1 cellular context compared by ENCODE assay signal in the genomic region with DNA sequence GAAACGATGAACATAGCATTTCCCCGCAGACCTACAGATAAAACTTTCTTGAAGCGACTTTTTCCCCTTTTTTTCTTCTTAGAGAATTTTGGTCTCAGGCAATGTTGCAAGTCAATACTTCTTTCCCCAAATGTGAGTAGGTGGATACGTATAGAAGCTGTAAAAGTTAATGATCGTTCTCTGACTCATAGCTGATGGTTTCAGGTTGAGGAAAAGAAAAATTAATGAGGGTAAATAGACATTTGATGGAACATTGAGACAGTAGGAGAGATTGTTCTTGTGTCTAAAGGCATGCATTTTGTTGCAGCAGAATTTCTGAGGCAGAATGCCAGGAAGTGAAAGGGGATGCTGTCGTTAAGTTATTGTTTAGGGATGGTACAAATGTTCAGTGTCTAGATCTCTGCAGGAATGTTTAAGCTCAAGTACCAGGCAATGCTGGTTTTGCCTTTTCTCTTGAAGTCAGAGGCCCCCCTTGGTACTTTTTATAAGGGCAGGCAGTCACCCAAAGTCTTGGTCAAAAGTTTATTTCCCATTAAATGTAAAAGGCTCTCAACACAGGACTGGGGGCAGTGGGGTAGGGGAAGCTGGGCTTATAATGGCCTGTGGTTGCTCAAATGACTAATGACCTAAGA.
TF ChIP-seq lines count a peak whose summit lies in the region.

No MANE protein-coding gene starts in this region.

TF ChIP-seq in H1, 55 proteins besides CTCF, POLR2A, EP300 and RAD21:
- TF ChIP-seq TEAD4 (IDR thresholded peaks at IDR 0.05; ENCODE audit: low read depth, low read length) = no peak
- TF ChIP-seq CHD1 (IDR thresholded peaks at IDR 0.05; ENCODE audit: low read depth, low read length) = no peak
- no peak for TF ChIP-seq BACH1 (IDR thresholded peaks at IDR 0.05; ENCODE audit: low read length)
- TF ChIP-seq MAFK (IDR thresholded peaks at IDR 0.05; ENCODE audit: low read depth, low read length) = no peak
- no peak for TF ChIP-seq FOSL1 (IDR thresholded peaks at IDR 0.05; ENCODE audit: insufficient read depth, low read depth, low read length)
- no peak for TF ChIP-seq HDAC6 (IDR thresholded peaks at IDR 0.05; ENCODE audit: low read depth, low read length)
- TF ChIP-seq SP1 (IDR thresholded peaks at IDR 0.05; ENCODE audit: low read depth, low read length) = no peak
- TF ChIP-seq SIRT6 (IDR thresholded peaks at IDR 0.05; ENCODE audit: low read length) = no peak
- no peak for TF ChIP-seq ATF3 (IDR thresholded peaks at IDR 0.05; ENCODE audit: insufficient read depth, low read depth, low read length)
- TF ChIP-seq SIX5 (IDR thresholded peaks at IDR 0.05; ENCODE audit: low read depth, low read length) = no peak
- TF ChIP-seq YY1 (IDR thresholded peaks at IDR 0.05; ENCODE audit: low read depth, low read length) = no peak
- TF ChIP-seq KDM1A (IDR thresholded peaks at IDR 0.05; ENCODE audit: borderline replicate concordance, low read length) = no peak
- TF ChIP-seq TBP (IDR thresholded peaks at IDR 0.05; ENCODE audit: low read depth, low read length) = no peak
- TF ChIP-seq SAP30 (IDR thresholded peaks at IDR 0.05; ENCODE audit: insufficient read depth, insufficient replicate concordance, low read length) = no peak
- TF ChIP-seq, protein P1, sequence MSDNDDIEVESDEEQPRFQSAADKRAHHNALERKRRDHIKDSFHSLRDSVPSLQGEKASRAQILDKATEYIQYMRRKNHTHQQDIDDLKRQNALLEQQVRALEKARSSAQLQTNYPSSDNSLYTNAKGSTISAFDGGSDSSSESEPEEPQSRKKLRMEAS (IDR thresholded peaks at IDR 0.05) = no peak
- no peak for TF ChIP-seq TAF1 (IDR thresholded peaks at IDR 0.05; ENCODE audit: low read depth, low read length)
TF ChIP-seq in H1: peak in this region for 0.
